In genomic region chr15:40706121-40706520, GRCh38 we compare ENCODE assay signal across 33 cellular contexts.
"Had no signal": no experiment of that assay in that cellular context is flagged by ENCODE, and none has a peak within 500 bp of the region (broad histone marks: within the 10 kb centered on the region; RNA-seq: fewer than 3 reads in every experiment).

No MANE protein-coding gene starts in this region.

- H3K9me3 Mint-ChIP-seq: activated CD4-positive, alpha-beta T cell treated with anti-CD3 and anti-CD28 coated beads, Interleukin-2, amount 10 ng/mL, durations not matched to agents 24 days and 14 days; activated CD8-positive, alpha-beta T cell treated with anti-CD3 and anti-CD28 coated beads for 36 hours; activated naive CD4-positive, alpha-beta T cell treated with anti-CD3 and anti-CD28 coated beads, Interleukin-2, amount 50 U/mL, for 24 hours; activated naive CD8-positive, alpha-beta T cell treated with anti-CD3 and anti-CD28 coated beads, Interleukin-2, amount 10 ng/mL, durations not matched to agents 7 days and 5 days; activated T-cell treated with anti-CD3 and anti-CD28 coated beads, Interleukin-2, amount 50 U/mL, for 72 hours; activated T-helper 2 cell treated with anti-CD3 and anti-CD28 coated beads, Interferon-gamma antibody, Interleukin-2, Interleukin-4, amounts not matched to agents 10 μg/mL and 5 μg/mL and 100 μg/mL, durations not matched to agents 14 hours and 24 hours and 36 hours had no signal

- H3K4me3 Mint-ChIP-seq: activated CD4-positive, alpha-beta T cell treated with anti-CD3 and anti-CD28 coated beads, Interleukin-2, amount 10 ng/mL, durations not matched to agents 24 days and 14 days; activated CD8-positive, alpha-beta T cell treated with anti-CD3 and anti-CD28 coated beads for 36 hours; activated naive CD4-positive, alpha-beta T cell treated with anti-CD3 and anti-CD28 coated beads, Interleukin-2, amount 50 U/mL, for 24 hours; activated naive CD8-positive, alpha-beta T cell treated with anti-CD3 and anti-CD28 coated beads, Interleukin-2, amount 10 ng/mL, durations not matched to agents 7 days and 5 days; activated T-cell treated with anti-CD3 and anti-CD28 coated beads, Interleukin-2, amount 50 U/mL, for 72 hours had no signal

- H3K4me1 ChIP-seq: adrenal gland, Peyer's patch had no signal

- DNase-seq: activated CD4-positive, alpha-beta T cell treated with anti-CD3 and anti-CD28 coated beads, Interleukin-2, amount 10 ng/mL, durations not matched to agents 24 days and 14 days; activated CD4-positive, alpha-beta T cell treated with anti-CD3 and anti-CD28 coated beads, Interleukin-2, amount 50 U/mL, for 4 hours; activated CD8-positive, alpha-beta T cell treated with anti-CD3 and anti-CD28 coated beads for 36 hours; activated gamma-delta T cell; activated naive CD4-positive, alpha-beta T cell treated with Interleukin-2 at 50 U/mL for 16 hours; activated naive CD8-positive, alpha-beta T cell treated with anti-CD3 and anti-CD28 coated beads, Interleukin-2, amount 10 ng/mL, durations not matched to agents 7 days and 5 days; activated T-cell treated with anti-CD3 and anti-CD28 coated beads, Interleukin-2, amount 50 U/mL, for 1 hour; activated T-cell treated with anti-CD3 and anti-CD28 coated beads, Interleukin-2, amount 50 U/mL, for 72 hours; adrenal gland; body of pancreas; caudate nucleus; cerebellar nuclear complex; Karpas-422; KBM-7; MG63; NCI-H1048; NCI-H1105 treated with DMSO at 0.1 percent for 48 hours; NCI-H1436; NCI-H1694; NCI-H1930; NCI-H2081 treated with DMSO at 0.1 percent for 48 hours; NCI-H226; NCI-H446 treated with DMSO at 0.1 percent for 48 hours; NCI-H524 treated with DMSO at 0.1 percent for 48 hours; Peyer's patch; RPMI8226; SHP77 treated with DMSO at 0.1 percent for 48 hours; SW 1271; T-helper 1 cell; T-helper 2 cell; T-helper 9 cell had no signal

- H3K36me3 ChIP-seq: adrenal gland, Peyer's patch had no signal

- ATAC-seq: activated CD8-positive, alpha-beta T cell treated with anti-CD3 and anti-CD28 coated beads for 36 hours; activated T-cell treated with anti-CD3 and anti-CD28 coated beads, Interleukin-2, amount 50 U/mL, for 72 hours; body of pancreas had no signal

- H3K27me3 ChIP-seq: adrenal gland, body of pancreas, MG63, Peyer's patch had no signal

- H3K27ac ChIP-seq: adrenal gland, Peyer's patch had no signal

- H3K9me3 ChIP-seq: adrenal gland, body of pancreas, MG63, Peyer's patch had no signal

- H3K27ac Mint-ChIP-seq: activated CD4-positive, alpha-beta T cell treated with anti-CD3 and anti-CD28 coated beads, Interleukin-2, amount 10 ng/mL, durations not matched to agents 24 days and 14 days; activated CD8-positive, alpha-beta T cell treated with anti-CD3 and anti-CD28 coated beads for 36 hours; activated naive CD4-positive, alpha-beta T cell treated with anti-CD3 and anti-CD28 coated beads, Interleukin-2, amount 50 U/mL, for 24 hours; activated naive CD8-positive, alpha-beta T cell treated with anti-CD3 and anti-CD28 coated beads, Interleukin-2, amount 10 ng/mL, durations not matched to agents 7 days and 5 days; activated T-cell treated with anti-CD3 and anti-CD28 coated beads, Interleukin-2, amount 50 U/mL, for 72 hours; activated T-helper 2 cell treated with anti-CD3 and anti-CD28 coated beads, Interferon-gamma antibody, Interleukin-2, Interleukin-4, amounts not matched to agents 10 μg/mL and 5 μg/mL and 100 μg/mL, durations not matched to agents 14 hours and 24 hours and 36 hours had no signal

- H3K27me3 Mint-ChIP-seq: activated CD4-positive, alpha-beta T cell treated with anti-CD3 and anti-CD28 coated beads, Interleukin-2, amount 10 ng/mL, durations not matched to agents 24 days and 14 days; activated CD8-positive, alpha-beta T cell treated with anti-CD3 and anti-CD28 coated beads for 36 hours; activated naive CD4-positive, alpha-beta T cell treated with anti-CD3 and anti-CD28 coated beads, Interleukin-2, amount 50 U/mL, for 24 hours; activated naive CD8-positive, alpha-beta T cell treated with anti-CD3 and anti-CD28 coated beads, Interleukin-2, amount 10 ng/mL, durations not matched to agents 7 days and 5 days had no signal

- H3K4me3 ChIP-seq: adrenal gland, body of pancreas, MG63, Peyer's patch had no signal

- H3K4me1 Mint-ChIP-seq: activated naive CD4-positive, alpha-beta T cell treated with anti-CD3 and anti-CD28 coated beads, Interleukin-2, amount 50 U/mL, for 24 hours had no signal
